1 cellular context compared by ENCODE assay signal in the genomic region with DNA sequence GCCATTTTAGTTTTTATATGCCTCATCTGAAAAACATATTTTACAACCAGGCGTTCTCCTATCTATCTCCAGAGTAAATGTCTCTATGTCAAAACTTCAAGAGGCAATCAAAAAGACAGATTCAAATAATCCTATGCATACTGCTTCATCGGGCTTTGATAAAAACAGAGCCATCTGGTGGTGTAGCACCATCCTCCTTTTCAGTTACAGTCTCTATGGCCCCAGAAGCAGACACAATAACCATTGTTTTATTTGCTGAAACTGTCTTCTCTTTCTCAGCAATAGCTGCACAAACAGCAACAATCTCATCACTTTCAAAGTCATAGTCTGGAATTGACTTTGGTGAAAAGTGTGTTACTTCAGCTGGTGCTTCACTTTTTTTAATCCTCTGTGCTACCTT.
TF ChIP-seq lines count a peak whose summit lies in the region.

No MANE protein-coding gene starts in this region.

TF ChIP-seq in H1, 55 proteins besides CTCF, POLR2A, EP300 and RAD21:
- TF ChIP-seq ZNF274 (IDR thresholded peaks at IDR 0.05; ENCODE audit: borderline replicate concordance, extremely low read depth, low read length) (no peak), SP4 (IDR thresholded peaks at IDR 0.05; ENCODE audit: low read length) (no peak), TBP (IDR thresholded peaks at IDR 0.05; ENCODE audit: low read depth, low read length) (no peak), GABPA (IDR thresholded peaks at IDR 0.05; ENCODE audit: borderline replicate concordance, insufficient read depth, low read length) (no peak), POLR2AphosphoS5 (IDR thresholded peaks at IDR 0.05; ENCODE audit: low read depth, low read length) (no peak), RNF2 (IDR thresholded peaks at IDR 0.05; ENCODE audit: borderline replicate concordance, low read depth, low read length, missing control alignments, poor library complexity, severe bottlenecking) (no peak), TAF7 (optimal IDR thresholded peaks at IDR 0.05; ENCODE audit: borderline replicate concordance, low read depth, low read length) (no peak), RFX5 (IDR thresholded peaks at IDR 0.05; ENCODE audit: borderline replicate concordance, low read depth, low read length) (no peak), CHD2 (IDR thresholded peaks at IDR 0.05; ENCODE audit: low read length) (no peak)
- TF ChIP-seq, protein P1, sequence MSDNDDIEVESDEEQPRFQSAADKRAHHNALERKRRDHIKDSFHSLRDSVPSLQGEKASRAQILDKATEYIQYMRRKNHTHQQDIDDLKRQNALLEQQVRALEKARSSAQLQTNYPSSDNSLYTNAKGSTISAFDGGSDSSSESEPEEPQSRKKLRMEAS (IDR thresholded peaks at IDR 0.05): no peak
